Comparison of ENCODE assay signal across 9 cellular contexts in genomic region chr17:75667825-75668224, GRCh38. TPM values are rescaled to one million over a fixed set of nuclear protein-coding genes. Genes with fewer than 3 reads are reported as not detected.
DNase-seq lines count a peak whose midpoint lies in the region; ATAC-seq and TF ChIP-seq lines count a peak whose summit lies in the region.
"Had no signal": no experiment of that assay in that cellular context is flagged by ENCODE, and none has a peak within 500 bp of the region (broad histone marks: within the 10 kb centered on the region; RNA-seq: fewer than 3 reads in every experiment).

No MANE protein-coding gene starts in this region.

- peak overlapping the region; percentile 92 for H2AFZ ChIP-seq in neural cell (ENCODE audit: low read depth, low read length)

- H3K9me3 ChIP-seq in AG04450 (ENCODE audit: control insufficient read depth, insufficient read depth, low read length) (no peaks in the 10 kb centered on the region), endodermal cell (ENCODE audit: control insufficient read depth, low read length) (no peaks in the 10 kb centered on the region), neural cell (ENCODE audit: low read length) (no peaks in the 10 kb centered on the region), T-helper 17 cell (ENCODE audit: control insufficient read depth, low read length, poor library complexity, severe bottlenecking) (no peaks in the 10 kb centered on the region)

- WGBS in endodermal cell (ENCODE audit: insufficient coverage in 1 of 2, insufficient read length in 1 of 2), 2 experiments, result 9 to 11% methylated on average over 4 of the region's 4 CpGs

- H3F3A ChIP-seq in neural cell (ENCODE audit: insufficient read depth, low read length, poor library complexity, severe bottlenecking), result no peaks in the 10 kb centered on the region

- CTCF ChIA-PET in AG04450 (lab: Charles Lee), result interaction anchor here (0.5 to 4.4 kb wide), 4 partner anchors 14 to 86 kb away, joined by 4 to 49 read pairs (median 6); no protein-coding TSS in a partner anchor

- H3K27me3 ChIP-seq in AG04450 (ENCODE audit: control insufficient read depth, insufficient read depth, low read length), result no peaks in the 10 kb centered on the region
- H3K27me3 ChIP-seq in endodermal cell (ENCODE audit: control insufficient read depth, insufficient read depth, low read length, poor library complexity, severe bottlenecking), result no peaks in the 10 kb centered on the region
- H3K27me3 ChIP-seq in neural cell (ENCODE audit: insufficient read depth, low read depth, low read length), result no peaks in the 10 kb centered on the region

- peaks cover 61% of the 10 kb centered on the region for H3K36me3 ChIP-seq in endodermal cell (ENCODE audit: control insufficient read depth, insufficient read depth, low read length)
- no peaks in the 10 kb centered on the region for H3K36me3 ChIP-seq in neural cell (ENCODE audit: insufficient read depth, low read length)

- H3K36me3 Mint-ChIP-seq in endodermal cell (ENCODE audit: low read depth), result peaks cover 47% of the 10 kb centered on the region
- peaks cover 5% of the 10 kb centered on the region for H3K36me3 Mint-ChIP-seq in T-helper 17 cell (ENCODE audit: low read depth)
- H3K36me3 Mint-ChIP-seq in activated T-helper 2 cell treated with anti-CD3 and anti-CD28 coated beads, Interferon-gamma antibody, Interleukin-2, Interleukin-4, amounts not matched to agents 10 μg/mL and 5 μg/mL and 100 μg/mL, durations not matched to agents 14 hours and 24 hours and 36 hours (ENCODE audit: low read depth), result peaks cover 39% of the 10 kb centered on the region

- peak overlapping the region; percentile 76 for H3K4me2 ChIP-seq in neural cell (ENCODE audit: low read length)

- TF ChIP-seq EP300 in neural cell (conservative IDR thresholded peaks at IDR 0.05; ENCODE audit: poor library complexity, severe bottlenecking), result no peak

- H4K20me1 ChIP-seq in neural cell (ENCODE audit: insufficient read depth), result no peaks in the 10 kb centered on the region

- H3K27ac Mint-ChIP-seq in endodermal cell, result no peak overlapping the region
- H3K27ac Mint-ChIP-seq in T-helper 17 cell, result no peak overlapping the region
- no peak overlapping the region for H3K27ac Mint-ChIP-seq in activated T-helper 2 cell treated with anti-CD3 and anti-CD28 coated beads, Interferon-gamma antibody, Interleukin-2, Interleukin-4, amounts not matched to agents 10 μg/mL and 5 μg/mL and 100 μg/mL, durations not matched to agents 14 hours and 24 hours and 36 hours

- H3K9me2 ChIP-seq in neural cell (ENCODE audit: insufficient read depth, low read length), result no peaks in the 10 kb centered on the region

- H3K4me1 ChIP-seq in endodermal cell (ENCODE audit: control insufficient read depth, insufficient read depth, low read length), result no peaks in the 10 kb centered on the region

- H3K4me3 Mint-ChIP-seq in endodermal cell (no peak overlapping the region), T-helper 17 cell (no peak overlapping the region)
- H3K4me3 Mint-ChIP-seq in activated T-helper 2 cell treated with anti-CD3 and anti-CD28 coated beads, Interferon-gamma antibody, Interleukin-2, Interleukin-4, amounts not matched to agents 10 μg/mL and 5 μg/mL and 100 μg/mL, durations not matched to agents 14 hours and 24 hours and 36 hours (ENCODE audit: low read depth), result no peak overlapping the region

- no peak for ATAC-seq in T-helper 17 cell

- peak overlapping the region; percentile 100 for H3K4me3 ChIP-seq in AG04450 (ENCODE audit: low read depth, low read length)
- H3K4me3 ChIP-seq in LNCaP clone FGC (ENCODE audit: low read depth, low read length), result peak overlapping the region; percentile 99
- peak overlapping the region; percentile 99 for H3K4me3 ChIP-seq in endodermal cell (ENCODE audit: low read length)
- H3K4me3 ChIP-seq in neural cell (ENCODE audit: low read length), result peak overlapping the region; percentile 89

- no peaks in the 10 kb centered on the region for H3K9me3 Mint-ChIP-seq in endodermal cell
- no peaks in the 10 kb centered on the region for H3K9me3 Mint-ChIP-seq in activated T-helper 2 cell treated with anti-CD3 and anti-CD28 coated beads, Interferon-gamma antibody, Interleukin-2, Interleukin-4, amounts not matched to agents 10 μg/mL and 5 μg/mL and 100 μg/mL, durations not matched to agents 14 hours and 24 hours and 36 hours

- POLR2A ChIA-PET in AG04450 (lab: Yijun Ruan, JAX), result interaction anchor here (1.1 kb wide), 1 partner anchor 112 kb away, joined by 3 read pairs; no protein-coding TSS in a partner anchor

- H3K9ac ChIP-seq in endodermal cell (ENCODE audit: extremely low read depth, low read length, poor library complexity, severe bottlenecking) (peak overlapping the region; percentile 96), neural cell (ENCODE audit: low read length) (peak overlapping the region; percentile 93)

- H3K27me3 Mint-ChIP-seq in endodermal cell (ENCODE audit: insufficient read depth) (no peaks in the 10 kb centered on the region), T-helper 17 cell (no peaks in the 10 kb centered on the region)
- H3K27me3 Mint-ChIP-seq in activated T-helper 2 cell treated with anti-CD3 and anti-CD28 coated beads, Interferon-gamma antibody, Interleukin-2, Interleukin-4, amounts not matched to agents 10 μg/mL and 5 μg/mL and 100 μg/mL, durations not matched to agents 14 hours and 24 hours and 36 hours (ENCODE audit: low read depth), result no peaks in the 10 kb centered on the region

- H3K4me1 Mint-ChIP-seq in endodermal cell (peaks cover 7% of the 10 kb centered on the region), T-helper 17 cell (peaks cover 10% of the 10 kb centered on the region)
- H3K4me1 Mint-ChIP-seq in activated T-helper 2 cell treated with anti-CD3 and anti-CD28 coated beads, Interferon-gamma antibody, Interleukin-2, Interleukin-4, amounts not matched to agents 10 μg/mL and 5 μg/mL and 100 μg/mL, durations not matched to agents 14 hours and 24 hours and 36 hours (ENCODE audit: low read depth), result peaks cover 20% of the 10 kb centered on the region

- H3K27ac ChIP-seq in AG04450 (ENCODE audit: low read depth, low read length) (peak overlapping the region; percentile 77), endodermal cell (ENCODE audit: low read depth, low read length) (no peak overlapping the region), neural cell (ENCODE audit: low read length) (peak overlapping the region; percentile 77)

- no peak for DNase-seq in AG04450 (ENCODE audit: low read depth, low spot score)
- DNase-seq in LNCaP clone FGC (ENCODE audit: low read depth), result no peak
- DNase-seq in endodermal cell, result no peak
- DNase-seq in NCI-H2196 (lab: John Stamatoyannopoulos, UW; ENCODE audit: unreplicated experiment), result no peak
- DNase-seq in T-helper 17 cell, result no peak
- no peak for DNase-seq in activated T-helper 2 cell treated with anti-CD3 and anti-CD28 coated beads, Interferon-gamma antibody, Interleukin-2, Interleukin-4, amounts not matched to agents 10 μg/mL and 5 μg/mL and 100 μg/mL, durations not matched to agents 14 hours and 24 hours and 36 hours (ENCODE audit: low spot score)
- DNase-seq in NK-92 treated with Interleukin-12 subunit alpha and Interleukin-12 subunit beta, amount 100 ng/mL, for 24 hours (lab: John Stamatoyannopoulos, UW), result no peak

- TF ChIP-seq RAD21 in neural cell (conservative IDR thresholded peaks at IDR 0.05), result no peak

- no peak for TF ChIP-seq CTCF in AG04450 (IDR thresholded peaks at IDR 0.05; ENCODE audit: low read depth, low read length)
- TF ChIP-seq CTCF in LNCaP clone FGC (IDR thresholded peaks at IDR 0.05; ENCODE audit: control insufficient read depth, extremely low read depth, insufficient read depth), result no peak
- no peak for TF ChIP-seq CTCF in endodermal cell (conservative IDR thresholded peaks at IDR 0.05)
- TF ChIP-seq CTCF in neural cell (IDR thresholded peaks at IDR 0.05; ENCODE audit: poor library complexity, severe bottlenecking), result no peak

- intact Hi-C loops in activated T-helper 2 cell treated with anti-CD3 and anti-CD28 coated beads, Interferon-gamma antibody, Interleukin-2, Interleukin-4, amounts not matched to agents 10 μg/mL and 5 μg/mL and 100 μg/mL, durations not matched to agents 14 hours and 24 hours and 36 hours (cut with micrococcal nuclease), result loop anchor here (5.0 to 10.0 kb wide), 2 partner anchors 151 to 393 kb away; partner anchors contain the start of genes CASKIN2, MIF4GD and TSEN54

- peaks cover 49% of the 10 kb centered on the region for H3K79me2 ChIP-seq in neural cell (replicated peaks; ENCODE audit: insufficient read depth, low read length)

RNA-seq across cellular contexts. Expression of gene SAP30BP, which starts 0.7 kb away (rescaled TPM):
- polyA plus RNA-seq in AG04450 (2011; rRNA removed) (74.2 and 75.4 TPM in 2 replicates), neural cell (129 and 156 TPM in 2 replicates)
- polyA minus RNA-seq in AG04450 (2011; rRNA and poly(A)+ RNA removed), result 55.5 and 56.8 TPM in 2 replicates
- total RNA-seq in endodermal cell (100 to 1,000 TPM in 1 of 2 donors, 10 to 100 TPM in 1; 96.5 to 113 TPM), T-helper 17 cell (100 to 1,000 TPM; 178 to 235 TPM)
- 93.1 TPM for polyA plus RNA-seq in endodermal cell (2013, experiment 1 of 2)
- 95.4 TPM for polyA plus RNA-seq in endodermal cell (2013, experiment 2 of 2)
- 67.3 and 80.3 TPM in 2 replicates for polyA minus RNA-seq in neural cell
- total RNA-seq in activated T-helper 2 cell treated with anti-CD3 and anti-CD28 coated beads, Interferon-gamma antibody, Interleukin-2, Interleukin-4, amounts not matched to agents 10 μg/mL and 5 μg/mL and 100 μg/mL, durations not matched to agents 14 hours and 24 hours and 36 hours, result 97.6 and 101 TPM in 2 replicates

RNA-seq across cellular contexts. Expression of gene RECQL5, which starts 0.9 kb away (rescaled TPM):
- polyA plus RNA-seq in AG04450 (2011; rRNA removed) (9.3 and 11.9 TPM in 2 replicates), neural cell (9.6 and 15.7 TPM in 2 replicates)
- polyA minus RNA-seq in AG04450 (2011; rRNA and poly(A)+ RNA removed), result 18.0 and 26.7 TPM in 2 replicates
- total RNA-seq in endodermal cell (10 to 100 TPM; 54.3 TPM), T-helper 17 cell (10 to 100 TPM; 24.1 to 30.6 TPM)
- 40.1 TPM for polyA plus RNA-seq in endodermal cell (2013, experiment 1 of 2)
- 32.4 TPM for polyA plus RNA-seq in endodermal cell (2013, experiment 2 of 2)
- polyA minus RNA-seq in neural cell, result 10.8 and 19.7 TPM in 2 replicates
- total RNA-seq in activated T-helper 2 cell treated with anti-CD3 and anti-CD28 coated beads, Interferon-gamma antibody, Interleukin-2, Interleukin-4, amounts not matched to agents 10 μg/mL and 5 μg/mL and 100 μg/mL, durations not matched to agents 14 hours and 24 hours and 36 hours, result 30.8 and 33.3 TPM in 2 replicates

RNA-seq across cellular contexts. Expression of gene SMIM5, which starts 34.6 kb away (rescaled TPM):
- polyA plus RNA-seq in AG04450 (2011; rRNA removed), result not detected in 2 replicates
- polyA minus RNA-seq in AG04450 (2011; rRNA and poly(A)+ RNA removed), result not detected in 2 replicates
- under 1 TPM in 1 of 2 donors, not detected in 1; 0.40 TPM for total RNA-seq in endodermal cell
- polyA plus RNA-seq in endodermal cell (2013, experiment 1 of 2), result not detected
- not detected for polyA plus RNA-seq in endodermal cell (2013, experiment 2 of 2)
- polyA plus RNA-seq in neural cell, result 0.59 TPM in 1 of 2 replicates, not detected in the other
- polyA minus RNA-seq in neural cell, result not detected in 2 replicates
- 1 to 10 TPM in 1 of 2 donors, under 1 TPM in 1; 0.40 to 8.4 TPM for total RNA-seq in T-helper 17 cell
- 0.09 and 0.16 TPM in 2 replicates for total RNA-seq in activated T-helper 2 cell treated with anti-CD3 and anti-CD28 coated beads, Interferon-gamma antibody, Interleukin-2, Interleukin-4, amounts not matched to agents 10 μg/mL and 5 μg/mL and 100 μg/mL, durations not matched to agents 14 hours and 24 hours and 36 hours
- total RNA-seq: HT1080 had no signal

RNA-seq across cellular contexts. Expression of gene ITGB4, which starts 53.4 kb away (rescaled TPM):
- polyA plus RNA-seq in AG04450 (2011; rRNA removed) (0.21 and 0.31 TPM in 2 replicates), neural cell (not detected in 2 replicates)
- polyA minus RNA-seq in AG04450 (2011; rRNA and poly(A)+ RNA removed), result 0.61 and 1.3 TPM in 2 replicates
- total RNA-seq in endodermal cell (1 to 10 TPM; 3.4 to 5.1 TPM), T-helper 17 cell (under 1 TPM in 1 of 2 donors, not detected in 1; 0.72 TPM)
- 0.39 TPM for polyA plus RNA-seq in endodermal cell (2013, experiment 1 of 2)
- 0.87 TPM for polyA plus RNA-seq in endodermal cell (2013, experiment 2 of 2)
- polyA minus RNA-seq in neural cell, result not detected in 2 replicates
- 1.3 and 2.0 TPM in 2 replicates for total RNA-seq in activated T-helper 2 cell treated with anti-CD3 and anti-CD28 coated beads, Interferon-gamma antibody, Interleukin-2, Interleukin-4, amounts not matched to agents 10 μg/mL and 5 μg/mL and 100 μg/mL, durations not matched to agents 14 hours and 24 hours and 36 hours
